Comparison of ENCODE assay signal across 9 cellular contexts in genomic region chr7:128404143-128404681, GRCh38. TPM values are rescaled to one million over a fixed set of nuclear protein-coding genes. Genes with fewer than 3 reads are reported as not detected.
DNase-seq lines count a peak whose midpoint lies in the region; ATAC-seq and TF ChIP-seq lines count a peak whose summit lies in the region.
"Had no signal": no experiment of that assay in that cellular context is flagged by ENCODE, and none has a peak within 500 bp of the region (broad histone marks: within the 10 kb centered on the region; RNA-seq: fewer than 3 reads in every experiment).

No MANE protein-coding gene starts in this region.

- TF ChIP-seq POLR2A in suprapubic skin (IDR thresholded peaks at IDR 0.05) (no peak), uterus (IDR thresholded peaks at IDR 0.05) (no peak)

- peak overlapping the region; percentile 34 for H3K27ac Mint-ChIP-seq in activated T-cell treated with anti-CD3 and anti-CD28 coated beads, Interleukin-2, amount 50 U/mL, for 72 hours
- peak overlapping the region; percentile 39 for H3K27ac Mint-ChIP-seq in T-helper 17 cell

- TF ChIP-seq EP300 in suprapubic skin (IDR thresholded peaks at IDR 0.05): no peak

- no peaks in the 10 kb centered on the region for H3K36me3 Mint-ChIP-seq in activated T-cell treated with anti-CD3 and anti-CD28 coated beads, Interleukin-2, amount 50 U/mL, for 72 hours (ENCODE audit: insufficient read depth in 2 of 2)
- peaks cover 5% of the 10 kb centered on the region for H3K36me3 Mint-ChIP-seq in T-helper 17 cell (ENCODE audit: low read depth)

- no peaks in the 10 kb centered on the region for H3K9me3 ChIP-seq in T-helper 17 cell (ENCODE audit: control insufficient read depth, low read length, poor library complexity, severe bottlenecking)
- no peaks in the 10 kb centered on the region for H3K9me3 ChIP-seq in suprapubic skin
- no peaks in the 10 kb centered on the region for H3K9me3 ChIP-seq in uterus

- 76% methylated on average over 7 of the region's 9 CpGs for WGBS in suprapubic skin

- H3K4me1 ChIP-seq in suprapubic skin: peaks cover 51% of the 10 kb centered on the region
- peaks cover 0 to 6% of the 10 kb centered on the region in 2 donors for H3K4me1 ChIP-seq in uterus

- H3K27ac ChIP-seq in suprapubic skin (no peak overlapping the region), uterus (peak overlapping the region in 1 of 2 donors; percentile 69)

- intact Hi-C loops in uterus (cut with DNase I; ENCODE audit: low total_unique reads): no loop called here

- no peaks in the 10 kb centered on the region for H3K9me3 Mint-ChIP-seq in activated T-cell treated with anti-CD3 and anti-CD28 coated beads, Interleukin-2, amount 50 U/mL, for 72 hours

- DNase-seq in activated T-cell treated with anti-CD3 and anti-CD28 coated beads, Interleukin-2, amount 50 U/mL, for 72 hours: no peak
- no peak for DNase-seq in activated T-cell treated with anti-CD3 and anti-CD28 coated beads, Interleukin-2, amount 50 U/mL, for 1 hour
- no peak for DNase-seq in T-helper 17 cell
- no peak for DNase-seq in foreskin fibroblast
- DNase-seq in suprapubic skin (ENCODE audit: low spot score in 2 of 2): no peak
- no peak for DNase-seq in GM03348 (ENCODE audit: low spot score)
- DNase-seq in uterus: no peak
- DNase-seq: DMS79 treated with DMSO at 0.1 percent for 48 hours had no signal

- peaks cover 50% of the 10 kb centered on the region for H3K4me1 Mint-ChIP-seq in activated T-cell treated with anti-CD3 and anti-CD28 coated beads, Interleukin-2, amount 50 U/mL, for 72 hours (ENCODE audit: low read depth)
- peaks cover 39% of the 10 kb centered on the region for H3K4me1 Mint-ChIP-seq in T-helper 17 cell

- H3K27me3 ChIP-seq in suprapubic skin: no peaks in the 10 kb centered on the region
- H3K27me3 ChIP-seq in uterus: no peaks in the 10 kb centered on the region

- H3K4me3 ChIP-seq in foreskin fibroblast (ENCODE audit: low read depth in 1 of 2, low read length in 2 of 2): peak overlapping the region; percentile 72 to 75
- peak overlapping the region; percentile 87 for H3K4me3 ChIP-seq in suprapubic skin
- no peak overlapping the region for H3K4me3 ChIP-seq in uterus

- no peak for TF ChIP-seq CTCF in foreskin fibroblast (IDR thresholded peaks at IDR 0.05; ENCODE audit: low read depth, low read length)
- no peak for TF ChIP-seq CTCF in suprapubic skin (IDR thresholded peaks at IDR 0.05)
- TF ChIP-seq CTCF in uterus (IDR thresholded peaks at IDR 0.05): no peak

- peaks cover 5% of the 10 kb centered on the region for H3K27me3 Mint-ChIP-seq in activated T-cell treated with anti-CD3 and anti-CD28 coated beads, Interleukin-2, amount 50 U/mL, for 72 hours (ENCODE audit: low read depth)
- H3K27me3 Mint-ChIP-seq in T-helper 17 cell: no peaks in the 10 kb centered on the region

- peaks cover 27% of the 10 kb centered on the region for H3K36me3 ChIP-seq in suprapubic skin
- H3K36me3 ChIP-seq in uterus: no peaks in the 10 kb centered on the region

- peak overlapping the region; percentile 85 to 90 for H3K4me3 Mint-ChIP-seq in activated T-cell treated with anti-CD3 and anti-CD28 coated beads, Interleukin-2, amount 50 U/mL, for 72 hours
- peak overlapping the region; percentile 90 for H3K4me3 Mint-ChIP-seq in T-helper 17 cell

- ATAC-seq in activated T-cell treated with anti-CD3 and anti-CD28 coated beads, Interleukin-2, amount 50 U/mL, for 72 hours (replicated peaks in 1 of 2): no peak
- ATAC-seq in T-helper 17 cell (no peak), GM21529 (IDR thresholded peaks at IDR 0.05; ENCODE audit: unreplicated experiment) (no peak)

RNA-seq across cellular contexts. Expression of gene IMPDH1, which starts 5.6 kb away (rescaled TPM):
- 10 to 100 TPM; 39.5 to 41.3 TPM for total RNA-seq in activated T-cell treated with anti-CD3 and anti-CD28 coated beads, Interleukin-2, amount 50 U/mL, for 72 hours
- total RNA-seq in T-helper 17 cell: 10 to 100 TPM; 52.5 to 55.9 TPM
- 10 to 100 TPM; 43.1 to 68.5 (median 47.4) TPM for total RNA-seq in suprapubic skin
- total RNA-seq in uterus: 10 to 100 TPM; 11.9 to 53.3 (median 32.8) TPM

RNA-seq across cellular contexts. Expression of gene PRRT4, which starts 42.7 kb away (rescaled TPM):
- under 1 TPM; 0.14 to 0.70 TPM for total RNA-seq in activated T-cell treated with anti-CD3 and anti-CD28 coated beads, Interleukin-2, amount 50 U/mL, for 72 hours
- total RNA-seq in T-helper 17 cell (under 1 TPM in 1 of 2 donors, not detected in 1; 0.65 TPM), suprapubic skin (10 to 100 TPM in 1 of 4 donors, 1 to 10 TPM in 3; 1.4 to 13.0 (median 6.4) TPM), uterus (1 to 10 TPM in 2 of 4 donors, not detected in 2; 1.3 to 1.7 TPM)

RNA-seq across cellular contexts. Expression of gene HILPDA, which starts 51.5 kb away (rescaled TPM):
- total RNA-seq in activated T-cell treated with anti-CD3 and anti-CD28 coated beads, Interleukin-2, amount 50 U/mL, for 72 hours: 10 to 100 TPM; 42.7 to 59.9 TPM
- total RNA-seq in T-helper 17 cell (1 to 10 TPM in 1 of 2 donors, under 1 TPM in 1; 0.96 to 1.1 TPM), suprapubic skin (10 to 100 TPM; 16.0 to 35.8 (median 32.8) TPM), uterus (10 to 100 TPM; 14.4 to 55.6 (median 31.3) TPM)

Comparison
In these comparisons a context has a peak if more than half of its experiments do, and no peak if none do; other contexts are left out.
1. H3K4me3 ChIP-seq: peak in foreskin fibroblast (2 of 2) and suprapubic skin (single experiment); none in uterus (0 of 2).
2. RNA of gene HILPDA, which starts 51.5 kb away (total RNA-seq): 42.7 to 59.9 TPM in activated T-cell treated with anti-CD3 and anti-CD28 coated beads, Interleukin-2, amount 50 U/mL, for 72 hours, 14.4 to 55.6 TPM in uterus and 16.0 to 35.8 TPM in suprapubic skin; 0.96 to 1.1 TPM in T-helper 17 cell; every median in the first group is over 4 times any median in the second.